Comparison of ENCODE assay signal across 1 cellular context in genomic region chr1:200626853-200627534, GRCh38.
TF ChIP-seq lines count a peak whose summit lies in the region.

No MANE protein-coding gene starts in this region.

TF ChIP-seq in K562, 482 proteins besides CTCF, POLR2A, EP300 and RAD21:
- no peak for TF ChIP-seq EWSR1 (IDR thresholded peaks at IDR 0.05; ENCODE audit: borderline replicate concordance, low read depth, partially characterized antibody)
- TF ChIP-seq NFE2 (IDR thresholded peaks at IDR 0.05; ENCODE audit: low read depth), result peak; percentile 21; the same call in 1 of the 2 replicates
- TF ChIP-seq C11orf30 (IDR thresholded peaks at IDR 0.05; ENCODE audit: low read depth), result peak; percentile 98
- no peak for TF ChIP-seq MYC (IDR thresholded peaks at IDR 0.05; ENCODE audit: low read depth, low read length)
- TF ChIP-seq MYC (CRISPR knock-in tag; IDR thresholded peaks at IDR 0.05; ENCODE audit: borderline replicate concordance, low read depth), result no peak
- TF ChIP-seq MAFK (IDR thresholded peaks at IDR 0.05; ENCODE audit: low read length), result peak; percentile 100
- TF ChIP-seq ZFP91 (CRISPR knock-in tag; IDR thresholded peaks at IDR 0.05), result no peak
- no peak for TF ChIP-seq BRF1 (IDR thresholded peaks at IDR 0.05; ENCODE audit: borderline replicate concordance, extremely low read depth, insufficient read length)
- TF ChIP-seq MAFF (IDR thresholded peaks at IDR 0.05; ENCODE audit: low read length), result peak; percentile 99
- no peak for TF ChIP-seq ZNF354B (CRISPR knock-in tag; IDR thresholded peaks at IDR 0.05)
- TF ChIP-seq MGA (IDR thresholded peaks at IDR 0.05), result no peak
- peak; percentile 97 for TF ChIP-seq MAFG (tag; conservative IDR thresholded peaks at IDR 0.05)
- no peak for TF ChIP-seq FOXA1 (IDR thresholded peaks at IDR 0.05; ENCODE audit: borderline replicate concordance)
- no peak for TF ChIP-seq NR1H2 (CRISPR knock-in tag; IDR thresholded peaks at IDR 0.05)
- no peak for TF ChIP-seq ZBTB5 (IDR thresholded peaks at IDR 0.05)
- peak; percentile 99 for TF ChIP-seq ZNF316 (IDR thresholded peaks at IDR 0.05)
TF ChIP-seq in K562: peak in this region for 6.
